ENCODE assay signal across 19 cellular contexts in the genomic region with DNA sequence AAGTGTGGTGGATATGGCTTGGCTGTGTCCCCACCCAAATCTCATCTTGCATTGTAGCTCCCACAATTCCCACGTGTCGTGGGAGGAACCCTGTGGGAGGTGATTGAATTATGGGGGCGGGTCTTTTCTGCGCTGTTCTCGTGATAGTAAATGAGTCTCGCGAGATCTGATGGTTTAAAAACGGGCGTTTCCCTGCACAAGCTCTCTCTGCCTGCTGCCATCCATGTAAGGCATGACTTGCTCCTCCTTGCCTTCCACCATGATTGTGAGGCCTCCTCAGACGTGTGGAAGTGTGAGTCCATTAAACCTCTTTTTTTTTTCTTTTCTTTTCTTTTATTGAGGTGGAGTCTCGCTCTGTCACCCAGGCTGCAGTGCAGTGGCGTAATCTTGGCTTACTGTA. TPM values are rescaled to one million over a fixed set of nuclear protein-coding genes. Genes with fewer than 3 reads are reported as not detected.
"Had no signal": no experiment of that assay in that cellular context is flagged by ENCODE, and none has a peak within 500 bp of the region (broad histone marks: within the 10 kb centered on the region; RNA-seq: fewer than 3 reads in every experiment).

No MANE protein-coding gene starts in this region.

RNA-seq across cellular contexts. Expression of gene ONECUT3, which starts 57.8 kb away (rescaled TPM):
- total RNA-seq: activated naive CD4-positive, alpha-beta T cell treated with anti-CD3 and anti-CD28 coated beads for 36 hours; activated naive CD4-positive, alpha-beta T cell treated with anti-CD3 and anti-CD28 coated beads, Interleukin-2, amount 50 U/mL, for 72 hours; activated naive CD8-positive, alpha-beta T cell treated with anti-CD3 and anti-CD28 coated beads for 36 hours; activated naive CD8-positive, alpha-beta T cell treated with anti-CD3 and anti-CD28 coated beads, Interleukin-2, amount 10 ng/mL, durations not matched to agents 7 days and 5 days; activated T-cell treated with anti-CD3 and anti-CD28 coated beads, Interleukin-2, amount 50 U/mL, for 4 hours; activated T-cell treated with anti-CD3 and anti-CD28 coated beads, Interleukin-2, amount 50 U/mL, for 72 hours; activated T-helper 1 cell treated with anti-CD3 and anti-CD28 coated beads, Interleukin-12 subunit alpha, Interleukin-12 subunit beta, Interleukin-2, Interleukin-4 antibody, amounts not matched to agents 30 ng/mL and 10 ng/mL and 1 ng/mL, durations not matched to agents 14 hours and 24 hours and 36 hours; activated T-helper 17 cell treated with anti-CD3 and anti-CD28 coated beads, Interleukin-2, amount 50 U/mL, for 72 hours; activated T-helper 2 cell treated with anti-CD3 and anti-CD28 coated beads, Interferon-gamma antibody, Interleukin-2, Interleukin-4, amounts not matched to agents 10 μg/mL and 5 μg/mL and 100 μg/mL, durations not matched to agents 14 hours and 24 hours and 36 hours; adrenal gland; aorta; ascending aorta; astrocyte; breast epithelium; cardiac muscle cell; cardiac septum; cerebellum; chondrocyte had no signal
- polyA plus RNA-seq: adipose tissue, cardiac muscle cell had no signal
